ENCODE assay signal across 1 cellular context in the genomic region with DNA sequence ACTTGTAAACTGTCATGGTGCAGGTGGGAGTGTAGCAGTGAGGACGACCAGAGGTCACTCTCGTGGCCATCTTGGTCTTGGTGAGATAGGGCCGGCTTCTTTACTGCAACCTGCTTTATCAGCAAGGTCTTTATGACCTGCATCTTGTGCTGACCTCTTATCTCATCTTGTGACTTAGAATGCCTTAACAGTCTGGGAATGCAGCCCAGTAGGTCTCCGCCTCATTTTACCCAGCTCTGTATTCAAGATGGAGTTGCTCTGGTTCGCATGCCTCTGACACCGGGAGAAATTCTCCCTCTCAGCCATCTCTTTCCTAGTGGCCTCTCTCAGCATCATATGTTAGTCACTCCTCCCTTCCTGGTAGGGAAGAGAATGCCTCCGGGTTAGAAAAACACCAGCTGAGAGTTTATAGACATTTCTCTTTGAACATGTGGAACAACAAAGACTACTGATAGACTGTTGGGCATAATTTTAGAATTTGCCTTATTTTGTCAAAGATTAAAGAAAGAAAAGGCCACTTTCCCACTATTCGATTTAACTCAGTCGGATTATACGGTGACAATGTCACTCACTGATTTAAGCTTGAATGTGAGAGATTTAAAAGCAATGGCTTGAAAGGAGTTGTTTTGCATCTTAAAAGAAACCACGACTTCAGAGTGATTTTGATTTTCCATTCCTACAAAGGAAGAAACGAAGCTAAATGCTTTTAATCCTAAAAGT.
TF ChIP-seq lines count a peak whose summit lies in the region.

No MANE protein-coding gene starts in this region.

TF ChIP-seq in K562, 482 proteins besides CTCF, POLR2A, EP300 and RAD21 (continued from another document and continues in another):
- TF ChIP-seq, protein P1, sequence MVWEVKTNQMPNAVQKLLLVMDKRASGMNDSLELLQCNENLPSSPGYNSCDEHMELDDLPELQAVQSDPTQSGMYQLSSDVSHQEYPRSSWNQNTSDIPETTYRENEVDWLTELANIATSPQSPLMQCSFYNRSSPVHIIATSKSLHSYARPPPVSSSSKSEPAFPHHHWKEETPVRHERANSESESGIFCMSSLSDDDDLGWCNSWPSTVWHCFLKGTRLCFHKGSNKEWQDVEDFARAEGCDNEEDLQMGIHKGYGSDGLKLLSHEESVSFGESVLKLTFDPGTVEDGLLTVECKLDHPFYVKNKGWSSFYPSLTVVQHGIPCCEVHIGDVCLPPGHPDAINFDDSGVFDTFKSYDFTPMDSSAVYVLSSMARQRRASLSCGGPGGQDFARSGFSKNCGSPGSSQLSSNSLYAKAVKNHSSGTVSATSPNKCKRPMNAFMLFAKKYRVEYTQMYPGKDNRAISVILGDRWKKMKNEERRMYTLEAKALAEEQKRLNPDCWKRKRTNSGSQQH (CRISPR knock-in tag; IDR thresholded peaks at IDR 0.05) = peak; percentile 82; the same call in 1 of the 2 replicates
- TF ChIP-seq, protein P2, sequence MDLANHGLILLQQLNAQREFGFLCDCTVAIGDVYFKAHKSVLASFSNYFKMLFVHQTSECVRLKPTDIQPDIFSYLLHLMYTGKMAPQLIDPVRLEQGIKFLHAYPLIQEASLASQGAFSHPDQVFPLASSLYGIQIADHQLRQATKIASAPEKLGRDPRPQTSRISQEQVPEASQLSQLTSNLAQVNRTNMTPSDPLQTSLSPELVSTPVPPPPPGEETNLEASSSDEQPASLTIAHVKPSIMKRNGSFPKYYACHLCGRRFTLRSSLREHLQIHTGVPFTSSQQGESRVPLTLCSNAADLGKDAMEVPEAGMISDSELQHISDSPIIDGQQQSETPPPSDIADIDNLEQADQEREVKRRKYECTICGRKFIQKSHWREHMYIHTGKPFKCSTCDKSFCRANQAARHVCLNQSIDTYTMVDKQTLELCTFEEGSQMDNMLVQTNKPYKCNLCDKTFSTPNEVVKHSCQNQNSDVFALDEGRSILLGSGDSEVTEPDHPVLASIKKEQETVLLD (IDR thresholded peaks at IDR 0.05) = peak; percentile 31; the same call in 1 of the 2 replicates
- peak; percentile 95 for TF ChIP-seq TCFL5 (CRISPR knock-in tag; conservative IDR thresholded peaks at IDR 0.05)
- no peak for TF ChIP-seq YY1 (IDR thresholded peaks at IDR 0.05; ENCODE audit: borderline replicate concordance in 1 of 3, control insufficient read depth in 1 of 3, extremely low read depth in 1 of 3, insufficient read depth in 3 of 3, insufficient read length in 1 of 3, insufficient replicate concordance in 2 of 3, low read depth in 1 of 3, low read length in 2 of 3)
- TF ChIP-seq ZNF584 (CRISPR knock-in tag; IDR thresholded peaks at IDR 0.05; ENCODE audit: low read depth) = peak; percentile 98
- TF ChIP-seq, protein P3, sequence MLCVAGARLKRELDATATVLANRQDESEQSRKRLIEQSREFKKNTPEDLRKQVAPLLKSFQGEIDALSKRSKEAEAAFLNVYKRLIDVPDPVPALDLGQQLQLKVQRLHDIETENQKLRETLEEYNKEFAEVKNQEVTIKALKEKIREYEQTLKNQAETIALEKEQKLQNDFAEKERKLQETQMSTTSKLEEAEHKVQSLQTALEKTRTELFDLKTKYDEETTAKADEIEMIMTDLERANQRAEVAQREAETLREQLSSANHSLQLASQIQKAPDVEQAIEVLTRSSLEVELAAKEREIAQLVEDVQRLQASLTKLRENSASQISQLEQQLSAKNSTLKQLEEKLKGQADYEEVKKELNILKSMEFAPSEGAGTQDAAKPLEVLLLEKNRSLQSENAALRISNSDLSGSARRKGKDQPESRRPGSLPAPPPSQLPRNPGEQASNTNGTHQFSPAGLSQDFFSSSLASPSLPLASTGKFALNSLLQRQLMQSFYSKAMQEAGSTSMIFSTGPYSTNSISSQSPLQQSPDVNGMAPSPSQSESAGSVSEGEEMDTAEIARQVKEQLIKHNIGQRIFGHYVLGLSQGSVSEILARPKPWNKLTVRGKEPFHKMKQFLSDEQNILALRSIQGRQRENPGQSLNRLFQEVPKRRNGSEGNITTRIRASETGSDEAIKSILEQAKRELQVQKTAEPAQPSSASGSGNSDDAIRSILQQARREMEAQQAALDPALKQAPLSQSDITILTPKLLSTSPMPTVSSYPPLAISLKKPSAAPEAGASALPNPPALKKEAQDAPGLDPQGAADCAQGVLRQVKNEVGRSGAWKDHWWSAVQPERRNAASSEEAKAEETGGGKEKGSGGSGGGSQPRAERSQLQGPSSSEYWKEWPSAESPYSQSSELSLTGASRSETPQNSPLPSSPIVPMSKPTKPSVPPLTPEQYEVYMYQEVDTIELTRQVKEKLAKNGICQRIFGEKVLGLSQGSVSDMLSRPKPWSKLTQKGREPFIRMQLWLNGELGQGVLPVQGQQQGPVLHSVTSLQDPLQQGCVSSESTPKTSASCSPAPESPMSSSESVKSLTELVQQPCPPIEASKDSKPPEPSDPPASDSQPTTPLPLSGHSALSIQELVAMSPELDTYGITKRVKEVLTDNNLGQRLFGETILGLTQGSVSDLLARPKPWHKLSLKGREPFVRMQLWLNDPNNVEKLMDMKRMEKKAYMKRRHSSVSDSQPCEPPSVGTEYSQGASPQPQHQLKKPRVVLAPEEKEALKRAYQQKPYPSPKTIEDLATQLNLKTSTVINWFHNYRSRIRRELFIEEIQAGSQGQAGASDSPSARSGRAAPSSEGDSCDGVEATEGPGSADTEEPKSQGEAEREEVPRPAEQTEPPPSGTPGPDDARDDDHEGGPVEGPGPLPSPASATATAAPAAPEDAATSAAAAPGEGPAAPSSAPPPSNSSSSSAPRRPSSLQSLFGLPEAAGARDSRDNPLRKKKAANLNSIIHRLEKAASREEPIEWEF (CRISPR knock-in tag; IDR thresholded peaks at IDR 0.05) = peak; percentile 94; the same call in 1 of the 2 replicates
- TF ChIP-seq SMARCA4 (IDR thresholded peaks at IDR 0.05) = 0 out of 2 replicates have a peak, but pooled peaks have one; percentile 19
- TF ChIP-seq MBD2 (IDR thresholded peaks at IDR 0.05; ENCODE audit: borderline replicate concordance, low read depth) = no peak
- TF ChIP-seq ZNF174 (CRISPR knock-in tag; IDR thresholded peaks at IDR 0.05) = peak; percentile 92
- TF ChIP-seq, protein P4, sequence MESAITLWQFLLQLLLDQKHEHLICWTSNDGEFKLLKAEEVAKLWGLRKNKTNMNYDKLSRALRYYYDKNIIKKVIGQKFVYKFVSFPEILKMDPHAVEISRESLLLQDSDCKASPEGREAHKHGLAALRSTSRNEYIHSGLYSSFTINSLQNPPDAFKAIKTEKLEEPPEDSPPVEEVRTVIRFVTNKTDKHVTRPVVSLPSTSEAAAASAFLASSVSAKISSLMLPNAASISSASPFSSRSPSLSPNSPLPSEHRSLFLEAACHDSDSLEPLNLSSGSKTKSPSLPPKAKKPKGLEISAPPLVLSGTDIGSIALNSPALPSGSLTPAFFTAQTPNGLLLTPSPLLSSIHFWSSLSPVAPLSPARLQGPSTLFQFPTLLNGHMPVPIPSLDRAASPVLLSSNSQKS (CRISPR knock-in tag; IDR thresholded peaks at IDR 0.05) = peak; percentile 91; the same call in 1 of the 2 replicates
- peak; percentile 94 for TF ChIP-seq ZNF79 (CRISPR knock-in tag; IDR thresholded peaks at IDR 0.05; ENCODE audit: low read depth)
- TF ChIP-seq, protein P5, sequence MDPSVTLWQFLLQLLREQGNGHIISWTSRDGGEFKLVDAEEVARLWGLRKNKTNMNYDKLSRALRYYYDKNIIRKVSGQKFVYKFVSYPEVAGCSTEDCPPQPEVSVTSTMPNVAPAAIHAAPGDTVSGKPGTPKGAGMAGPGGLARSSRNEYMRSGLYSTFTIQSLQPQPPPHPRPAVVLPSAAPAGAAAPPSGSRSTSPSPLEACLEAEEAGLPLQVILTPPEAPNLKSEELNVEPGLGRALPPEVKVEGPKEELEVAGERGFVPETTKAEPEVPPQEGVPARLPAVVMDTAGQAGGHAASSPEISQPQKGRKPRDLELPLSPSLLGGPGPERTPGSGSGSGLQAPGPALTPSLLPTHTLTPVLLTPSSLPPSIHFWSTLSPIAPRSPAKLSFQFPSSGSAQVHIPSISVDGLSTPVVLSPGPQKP (CRISPR knock-in tag; IDR thresholded peaks at IDR 0.05) = no peak
- peak; percentile 96 for TF ChIP-seq IFI16 (CRISPR knock-in tag; IDR thresholded peaks at IDR 0.05)
- TF ChIP-seq, protein P6, sequence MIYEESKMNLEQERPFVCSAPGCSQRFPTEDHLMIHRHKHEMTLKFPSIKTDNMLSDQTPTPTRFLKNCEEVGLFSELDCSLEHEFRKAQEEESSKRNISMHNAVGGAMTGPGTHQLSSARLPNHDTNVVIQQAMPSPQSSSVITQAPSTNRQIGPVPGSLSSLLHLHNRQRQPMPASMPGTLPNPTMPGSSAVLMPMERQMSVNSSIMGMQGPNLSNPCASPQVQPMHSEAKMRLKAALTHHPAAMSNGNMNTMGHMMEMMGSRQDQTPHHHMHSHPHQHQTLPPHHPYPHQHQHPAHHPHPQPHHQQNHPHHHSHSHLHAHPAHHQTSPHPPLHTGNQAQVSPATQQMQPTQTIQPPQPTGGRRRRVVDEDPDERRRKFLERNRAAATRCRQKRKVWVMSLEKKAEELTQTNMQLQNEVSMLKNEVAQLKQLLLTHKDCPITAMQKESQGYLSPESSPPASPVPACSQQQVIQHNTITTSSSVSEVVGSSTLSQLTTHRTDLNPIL (CRISPR knock-in tag; IDR thresholded peaks at IDR 0.05) = peak; percentile 66; the same call in 1 of the 2 replicates
- TF ChIP-seq, protein P7, sequence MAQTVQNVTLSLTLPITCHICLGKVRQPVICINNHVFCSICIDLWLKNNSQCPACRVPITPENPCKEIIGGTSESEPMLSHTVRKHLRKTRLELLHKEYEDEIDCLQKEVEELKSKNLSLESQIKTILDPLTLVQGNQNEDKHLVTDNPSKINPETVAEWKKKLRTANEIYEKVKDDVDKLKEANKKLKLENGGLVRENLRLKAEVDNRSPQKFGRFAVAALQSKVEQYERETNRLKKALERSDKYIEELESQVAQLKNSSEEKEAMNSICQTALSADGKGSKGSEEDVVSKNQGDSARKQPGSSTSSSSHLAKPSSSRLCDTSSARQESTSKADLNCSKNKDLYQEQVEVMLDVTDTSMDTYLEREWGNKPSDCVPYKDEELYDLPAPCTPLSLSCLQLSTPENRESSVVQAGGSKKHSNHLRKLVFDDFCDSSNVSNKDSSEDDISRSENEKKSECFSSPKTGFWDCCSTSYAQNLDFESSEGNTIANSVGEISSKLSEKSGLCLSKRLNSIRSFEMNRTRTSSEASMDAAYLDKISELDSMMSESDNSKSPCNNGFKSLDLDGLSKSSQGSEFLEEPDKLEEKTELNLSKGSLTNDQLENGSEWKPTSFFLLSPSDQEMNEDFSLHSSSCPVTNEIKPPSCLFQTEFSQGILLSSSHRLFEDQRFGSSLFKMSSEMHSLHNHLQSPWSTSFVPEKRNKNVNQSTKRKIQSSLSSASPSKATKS (CRISPR knock-in tag; IDR thresholded peaks at IDR 0.05) = peak; percentile 94
- peak; percentile 80 for TF ChIP-seq ZNF134 (CRISPR knock-in tag; conservative IDR thresholded peaks at IDR 0.05)
- 0 out of 2 replicates have a peak, but pooled peaks have one; percentile 79 for TF ChIP-seq CAMTA2 (CRISPR knock-in tag; conservative IDR thresholded peaks at IDR 0.05)
- TF ChIP-seq ATF7 (IDR thresholded peaks at IDR 0.05) = no peak
- peak; percentile 93 for TF ChIP-seq ILK (tag; IDR thresholded peaks at IDR 0.05; ENCODE audit: borderline replicate concordance, low read depth)
- TF ChIP-seq ZNF311 (CRISPR knock-in tag; IDR thresholded peaks at IDR 0.05) = peak; percentile 92
- TF ChIP-seq NCOR1 (IDR thresholded peaks at IDR 0.05) = 0 out of 2 replicates have a peak, but pooled peaks have one; percentile 33
- TF ChIP-seq ZNF133 (CRISPR knock-in tag; IDR thresholded peaks at IDR 0.05) = peak; percentile 98
- TF ChIP-seq ESRRA (IDR thresholded peaks at IDR 0.05; ENCODE audit: borderline replicate concordance, low read depth) = peak; percentile 84
- peak in 1 of 2 experiments; percentile 77; a peak in 1 of 4 replicates for TF ChIP-seq SRF (CRISPR knock-in tag; IDR thresholded peaks at IDR 0.05)
- TF ChIP-seq SIN3A (IDR thresholded peaks at IDR 0.05; ENCODE audit: borderline replicate concordance in 2 of 2, control insufficient read depth in 1 of 2, low read depth in 2 of 2, low read length in 2 of 2) = no peak
- TF ChIP-seq, protein P8, sequence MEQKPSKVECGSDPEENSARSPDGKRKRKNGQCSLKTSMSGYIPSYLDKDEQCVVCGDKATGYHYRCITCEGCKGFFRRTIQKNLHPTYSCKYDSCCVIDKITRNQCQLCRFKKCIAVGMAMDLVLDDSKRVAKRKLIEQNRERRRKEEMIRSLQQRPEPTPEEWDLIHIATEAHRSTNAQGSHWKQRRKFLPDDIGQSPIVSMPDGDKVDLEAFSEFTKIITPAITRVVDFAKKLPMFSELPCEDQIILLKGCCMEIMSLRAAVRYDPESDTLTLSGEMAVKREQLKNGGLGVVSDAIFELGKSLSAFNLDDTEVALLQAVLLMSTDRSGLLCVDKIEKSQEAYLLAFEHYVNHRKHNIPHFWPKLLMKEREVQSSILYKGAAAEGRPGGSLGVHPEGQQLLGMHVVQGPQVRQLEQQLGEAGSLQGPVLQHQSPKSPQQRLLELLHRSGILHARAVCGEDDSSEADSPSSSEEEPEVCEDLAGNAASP (IDR thresholded peaks at IDR 0.05) = no peak
- TF ChIP-seq, protein P9, sequence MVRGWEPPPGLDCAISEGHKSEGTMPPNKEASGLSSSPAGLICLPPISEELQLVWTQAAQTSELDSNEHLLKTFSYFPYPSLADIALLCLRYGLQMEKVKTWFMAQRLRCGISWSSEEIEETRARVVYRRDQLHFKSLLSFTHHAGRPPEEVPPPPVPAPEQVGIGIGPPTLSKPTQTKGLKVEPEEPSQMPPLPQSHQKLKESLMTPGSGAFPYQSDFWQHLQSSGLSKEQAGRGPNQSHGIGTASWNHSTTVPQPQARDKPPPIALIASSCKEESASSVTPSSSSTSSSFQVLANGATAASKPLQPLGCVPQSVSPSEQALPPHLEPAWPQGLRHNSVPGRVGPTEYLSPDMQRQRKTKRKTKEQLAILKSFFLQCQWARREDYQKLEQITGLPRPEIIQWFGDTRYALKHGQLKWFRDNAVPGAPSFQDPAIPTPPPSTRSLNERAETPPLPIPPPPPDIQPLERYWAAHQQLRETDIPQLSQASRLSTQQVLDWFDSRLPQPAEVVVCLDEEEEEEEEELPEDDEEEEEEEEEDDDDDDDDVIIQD (CRISPR knock-in tag; IDR thresholded peaks at IDR 0.05) = peak; percentile 98
- peak; percentile 58 for TF ChIP-seq ETS2 (tag; IDR thresholded peaks at IDR 0.05; ENCODE audit: borderline replicate concordance, poor library complexity, severe bottlenecking)
- TF ChIP-seq, protein P10, sequence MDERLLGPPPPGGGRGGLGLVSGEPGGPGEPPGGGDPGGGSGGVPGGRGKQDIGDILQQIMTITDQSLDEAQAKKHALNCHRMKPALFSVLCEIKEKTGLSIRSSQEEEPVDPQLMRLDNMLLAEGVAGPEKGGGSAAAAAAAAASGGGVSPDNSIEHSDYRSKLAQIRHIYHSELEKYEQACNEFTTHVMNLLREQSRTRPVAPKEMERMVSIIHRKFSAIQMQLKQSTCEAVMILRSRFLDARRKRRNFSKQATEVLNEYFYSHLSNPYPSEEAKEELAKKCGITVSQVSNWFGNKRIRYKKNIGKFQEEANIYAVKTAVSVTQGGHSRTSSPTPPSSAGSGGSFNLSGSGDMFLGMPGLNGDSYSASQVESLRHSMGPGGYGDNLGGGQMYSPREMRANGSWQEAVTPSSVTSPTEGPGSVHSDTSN (CRISPR knock-in tag; IDR thresholded peaks at IDR 0.05; ENCODE audit: low read depth) = no peak
- TF ChIP-seq, protein P10 (tag; conservative IDR thresholded peaks at IDR 0.05; ENCODE audit: low read depth) = peak; percentile 44; the same call in 1 of the 2 replicates
- no peak for TF ChIP-seq MYBL2 (IDR thresholded peaks at IDR 0.05; ENCODE audit: low read depth)
- no peak for TF ChIP-seq MYBL2 (CRISPR knock-in tag; IDR thresholded peaks at IDR 0.05; ENCODE audit: borderline replicate concordance)
